ENCODE assay signal across 12 cellular contexts in genomic region chr16:69890891-69891282, GRCh38.
DNase-seq lines count a peak whose midpoint lies in the region; ATAC-seq and TF ChIP-seq lines count a peak whose summit lies in the region.
"Had no signal": no experiment of that assay in that cellular context is flagged by ENCODE, and none has a peak within 500 bp of the region (broad histone marks: within the 10 kb centered on the region; RNA-seq: fewer than 3 reads in every experiment).

No MANE protein-coding gene starts in this region.

- H3K9me3 ChIP-seq in right cardiac atrium (ENCODE audit: control insufficient read depth, low read length) (no peaks in the 10 kb centered on the region), ovary (no peaks in the 10 kb centered on the region), aorta (ENCODE audit: control insufficient read depth, low read length) (no peaks in the 10 kb centered on the region)

- peaks cover 4% of the 10 kb centered on the region for H3K4me1 ChIP-seq in right cardiac atrium (ENCODE audit: control insufficient read depth, insufficient read depth, low read length)
- peaks cover 5% of the 10 kb centered on the region for H3K4me1 ChIP-seq in ovary (ENCODE audit: insufficient read depth)
- H3K4me1 ChIP-seq in aorta (ENCODE audit: control insufficient read depth in 1 of 2, insufficient read depth in 2 of 2, low read length in 2 of 2), result peaks cover 0 to 3% of the 10 kb centered on the region in 2 donors

- WGBS in right cardiac atrium, result 67% methylated on average over 8 of the region's 8 CpGs
- WGBS in ovary, 3 donors, result 78 to 84% (median 78%) methylated on average over 8 of the region's 8 CpGs
- WGBS in aorta, 2 donors, result 50 to 53% methylated on average over 8 of the region's 8 CpGs

- intact Hi-C loops in Right ventricle myocardium superior (cut with DNase I) (no loop called here), cardiac septum (cut with DNase I) (loop anchor here (5.0 kb wide), 1 partner anchor 36 kb away; no protein-coding TSS in a partner anchor), right cardiac atrium (cut with DNase I) (no loop called here), ovary (cut with DNase I) (no loop called here), aorta (cut with DNase I) (no loop called here)

- no peaks in the 10 kb centered on the region for H3K27me3 ChIP-seq in right cardiac atrium (ENCODE audit: control insufficient read depth, insufficient read depth)
- H3K27me3 ChIP-seq in ovary, result no peaks in the 10 kb centered on the region
- no peaks in the 10 kb centered on the region for H3K27me3 ChIP-seq in aorta (ENCODE audit: control insufficient read depth in 1 of 2, insufficient read depth in 2 of 2, low read length in 1 of 2)

- H3K27ac ChIP-seq in right cardiac atrium (ENCODE audit: low read length) (peak overlapping the region; percentile 96), ovary (peak overlapping the region; percentile 32 to 49), aorta (ENCODE audit: low read depth in 1 of 2, low read length in 2 of 2) (peak overlapping the region; percentile 49 to 61)

- ATAC-seq in Right ventricle myocardium superior (ENCODE audit: poor library complexity) (peak; percentile 28), right cardiac atrium (peak; percentile 14 to 15), aorta (ENCODE audit: low FRiP score) (peak; percentile 3), GM18505 (IDR thresholded peaks at IDR 0.05; ENCODE audit: unreplicated experiment) (no peak)

- DNase-seq in Right ventricle myocardium superior (no peak), cardiac septum (ENCODE audit: low spot score) (no peak), right cardiac atrium (no peak), ovary (no peak), aorta (no peak), NCI-H1417 treated with DMSO at 0.1 percent for 48 hours (lab: John Stamatoyannopoulos, UW) (no peak), putamen (ENCODE audit: low spot score) (no peak)
- DNase-seq: ACHN; activated CD4-positive, CD25-positive, alpha-beta regulatory T cell; GOT3; MM.1S had no signal

- H3K4me3 ChIP-seq in right cardiac atrium (ENCODE audit: low read length), result no peak overlapping the region
- no peak overlapping the region for H3K4me3 ChIP-seq in ovary
- no peak overlapping the region for H3K4me3 ChIP-seq in aorta (ENCODE audit: low read length in 2 of 2)

- TF ChIP-seq EP300 in ovary (IDR thresholded peaks at IDR 0.05), result no peak

- H3K36me3 ChIP-seq in ovary (no peaks in the 10 kb centered on the region), aorta (ENCODE audit: control insufficient read depth in 1 of 2, insufficient read depth in 2 of 2, low read length in 1 of 2) (peaks cover 0 to 3% of the 10 kb centered on the region in 2 donors)

- TF ChIP-seq CTCF in ovary (IDR thresholded peaks at IDR 0.05), result no peak

- TF ChIP-seq POLR2A in ovary (IDR thresholded peaks at IDR 0.05), result no peak
- TF ChIP-seq POLR2A in GM18505 (IDR thresholded peaks at IDR 0.05; ENCODE audit: borderline replicate concordance, extremely low read depth, insufficient read depth, insufficient read length), result no peak

Comparison
In these comparisons a context has a peak if more than half of its experiments do, and no peak if none do; other contexts are left out.
1. H3K27ac ChIP-seq: peak in every context shown above with its lines; median percentile 96 in right cardiac atrium; 55 in aorta; 40 in ovary.